Comparison of ENCODE assay signal across 8 cellular contexts in genomic region chr16:58197314-58198012, GRCh38. TPM values are rescaled to one million over a fixed set of nuclear protein-coding genes. Genes with fewer than 3 reads are reported as not detected.
DNase-seq lines count a peak whose midpoint lies in the region; ATAC-seq lines count a peak whose summit lies in the region.

No MANE protein-coding gene starts in this region.

- H3K4me2 ChIP-seq in BLaER1 = peak overlapping the region; percentile 92

- H3K4me1 Mint-ChIP-seq in immature natural killer cell = peaks cover 30 to 49% of the 10 kb centered on the region in 2 donors

- H3K9ac ChIP-seq in BLaER1 = peak overlapping the region; percentile 92
- peak overlapping the region; percentile 93 for H3K9ac ChIP-seq in adipocyte (ENCODE audit: low read length)
- H3K9ac ChIP-seq in subcutaneous abdominal adipose tissue (ENCODE audit: low read length in 5 of 5) = peak overlapping the region; percentile 86 to 96 (median 92)

- DNase-seq in HK-2 (ENCODE audit: unreplicated experiment) = peak; percentile 17
- peak; percentile 36 for DNase-seq in adipocyte (ENCODE audit: low read depth)
- peak in 2 of 3 donors; percentile 5 to 10 for DNase-seq in immature natural killer cell
- DNase-seq in NCI-H1930 (lab: John Stamatoyannopoulos, UW) = no peak
- no peak for DNase-seq in stimulated activated CD4-positive, alpha-beta T cell treated with anti-CD3 and anti-CD28 coated beads, Interleukin-15, amount 100 ng/mL, for 24 hours

- H3K36me3 ChIP-seq in BLaER1 = peaks cover 41% of the 10 kb centered on the region
- H3K36me3 ChIP-seq in adipocyte (ENCODE audit: control insufficient read depth, insufficient read depth, low read length, severe bottlenecking) = peaks cover 35% of the 10 kb centered on the region
- peaks cover 18 to 35% (median 25%) of the 10 kb centered on the region in 5 donors for H3K36me3 ChIP-seq in subcutaneous abdominal adipose tissue (ENCODE audit: control insufficient read depth in 5 of 5, insufficient read depth in 5 of 5, low read length in 5 of 5)

- peak overlapping the region; percentile 79 for H3K27ac ChIP-seq in BLaER1
- H3K27ac ChIP-seq in subcutaneous abdominal adipose tissue (ENCODE audit: low read depth, low read length) = peak overlapping the region; percentile 31

- peak overlapping the region; percentile 77 to 91 (median 87) for H3K4me3 Mint-ChIP-seq in immature natural killer cell

- H3K4me3 ChIP-seq in BLaER1 (peak overlapping the region; percentile 84), adipocyte (ENCODE audit: low read length) (peak overlapping the region; percentile 97), subcutaneous abdominal adipose tissue (ENCODE audit: low read depth in 1 of 5, low read length in 5 of 5) (peak overlapping the region; percentile 76 to 94 (median 83))

- H3K9me3 ChIP-seq in BLaER1 (no peaks in the 10 kb centered on the region), adipocyte (ENCODE audit: control insufficient read depth, low read length) (no peaks in the 10 kb centered on the region), subcutaneous abdominal adipose tissue (ENCODE audit: control insufficient read depth in 5 of 5, low read length in 5 of 5) (no peaks in the 10 kb centered on the region)

- peak; percentile 30 for ATAC-seq in GM19351 (IDR thresholded peaks at IDR 0.05; ENCODE audit: unreplicated experiment)

- H4K20me1 ChIP-seq in BLaER1 = peaks cover 48% of the 10 kb centered on the region

- H3K27me3 ChIP-seq in BLaER1 (no peaks in the 10 kb centered on the region), adipocyte (replicated peaks; ENCODE audit: control insufficient read depth, insufficient read depth, low read length) (peaks cover 6% of the 10 kb centered on the region), subcutaneous abdominal adipose tissue (ENCODE audit: control insufficient read depth in 5 of 5, insufficient read depth in 4 of 5, low read length in 5 of 5) (no peaks in the 10 kb centered on the region)

- peak overlapping the region; percentile 60 to 80 (median 69) for H3K27ac Mint-ChIP-seq in immature natural killer cell

- peaks cover 3 to 12% (median 5%) of the 10 kb centered on the region in 3 donors for H3K27me3 Mint-ChIP-seq in immature natural killer cell (ENCODE audit: low read depth in 3 of 3)

- H3K36me3 Mint-ChIP-seq in immature natural killer cell = peaks cover 0 to 4% (median 0%) of the 10 kb centered on the region in 3 donors

- H3K9me3 Mint-ChIP-seq in immature natural killer cell = peaks cover 0 to 1% (median 0%) of the 10 kb centered on the region in 6 donors

- H3K4me1 ChIP-seq in BLaER1 = peaks cover 19% of the 10 kb centered on the region
- H3K4me1 ChIP-seq in adipocyte (ENCODE audit: control insufficient read depth, insufficient read depth, low read length) = peaks cover 6% of the 10 kb centered on the region
- H3K4me1 ChIP-seq in subcutaneous abdominal adipose tissue (ENCODE audit: control insufficient read depth in 5 of 5, insufficient read depth in 5 of 5, low read length in 5 of 5) = peaks cover 5 to 20% (median 17%) of the 10 kb centered on the region in 5 donors

RNA-seq across cellular contexts. Expression of gene CSNK2A2, which starts 0.4 kb away (rescaled TPM):
- polyA plus RNA-seq in immature natural killer cell = 10 to 100 TPM in 2 of 3 donors, 1 to 10 TPM in 1; 3.8 to 13.4 (median 11.2) TPM

Comparison
In these comparisons a context has a peak if more than half of its experiments do, and no peak if none do; other contexts are left out.
1. DNase-seq: peak in HK-2 (single experiment), adipocyte (single experiment) and immature natural killer cell (2 of 3); none in NCI-H1930 (0 of 2) and stimulated activated CD4-positive, alpha-beta T cell treated with anti-CD3 and anti-CD28 coated beads, Interleukin-15, amount 100 ng/mL, for 24 hours (single experiment).
2. Peak in every context shown above with its lines, with median percentiles within 50 percentile points of each other: H3K4me3 ChIP-seq and H3K9ac ChIP-seq.